13 cellular contexts compared by ENCODE assay signal in the genomic region with DNA sequence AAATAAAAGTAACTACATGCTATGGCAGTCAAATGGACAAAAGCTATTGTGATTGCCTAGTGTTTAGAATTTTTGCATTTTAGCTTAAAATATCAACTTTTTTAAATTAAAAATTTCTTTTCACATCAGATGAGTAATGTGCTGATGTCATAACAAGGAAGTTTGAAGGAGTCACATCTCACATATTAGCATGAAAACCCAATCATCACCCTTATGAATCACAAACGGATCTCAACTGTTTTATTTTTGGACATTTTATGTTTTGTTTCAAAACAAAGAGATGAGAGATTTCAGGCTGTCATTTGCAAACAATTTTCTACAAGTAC. TPM values are rescaled to one million over a fixed set of nuclear protein-coding genes. Genes with fewer than 3 reads are reported as not detected.
DNase-seq lines count a peak whose midpoint lies in the region; ATAC-seq and TF ChIP-seq lines count a peak whose summit lies in the region.
"Had no signal": no experiment of that assay in that cellular context is flagged by ENCODE, and none has a peak within 500 bp of the region (broad histone marks: within the 10 kb centered on the region; RNA-seq: fewer than 3 reads in every experiment).

No MANE protein-coding gene starts in this region.

- no peaks in the 10 kb centered on the region for H3K9me3 ChIP-seq in Panc1 (ENCODE audit: control insufficient read depth, insufficient read depth, low read depth, low read length)
- H3K9me3 ChIP-seq in fibroblast of lung (ENCODE audit: control insufficient read depth, insufficient read depth, low read depth, low read length), result no peaks in the 10 kb centered on the region
- H3K9me3 ChIP-seq: SJSA1 had no signal

- no peaks in the 10 kb centered on the region for H3K79me2 ChIP-seq in fibroblast of lung (ENCODE audit: control insufficient read depth, insufficient read depth, low read length)

- H3K4me3 ChIP-seq in Panc1 (ENCODE audit: low read depth in 2 of 2, low read length in 2 of 2) (peak overlapping the region in 1 of 2 experiments; percentile 24; a peak in 2 of 4 replicates), fibroblast of lung (replicated peaks in 1 of 4; ENCODE audit: control extremely low read depth in 1 of 4, insufficient read depth in 1 of 4, low read depth in 3 of 4, low read length in 4 of 4) (no peak overlapping the region)
- H3K4me3 ChIP-seq: SJSA1 had no signal

- no peak for TF ChIP-seq CTCF in Panc1 (IDR thresholded peaks at IDR 0.05)
- no peak for TF ChIP-seq CTCF in fibroblast of lung (conservative IDR thresholded peaks at IDR 0.05 in 1 of 2, IDR thresholded peaks at IDR 0.05 in 1 of 2; ENCODE audit: low read depth in 1 of 2, low read length in 2 of 2)

- no peaks in the 10 kb centered on the region for H3K27me3 ChIP-seq in Panc1 (ENCODE audit: control insufficient read depth, insufficient read depth, low read length)
- H3K27me3 ChIP-seq in fibroblast of lung (ENCODE audit: control insufficient read depth, insufficient read depth, low read length), result no peaks in the 10 kb centered on the region
- H3K27me3 ChIP-seq: SJSA1 had no signal

- no peak overlapping the region for H3K9ac ChIP-seq in fibroblast of lung (ENCODE audit: insufficient read depth, low read length)

- CTCF ChIA-PET in Panc1 (lab: Charles Lee), result no interaction called here

- intact Hi-C loops in Panc1 (cut with micrococcal nuclease; ENCODE audit: unreplicated experiment), result no loop called here

- BruUV-seq in Panc1 (replicated peaks; lab: Mats Ljungman, UMichigan), result no TSS peak

- no peaks in the 10 kb centered on the region for H4K20me1 ChIP-seq in fibroblast of lung (ENCODE audit: control insufficient read depth, extremely low read depth, insufficient read depth, low read length)

- peak; percentile 33 for ATAC-seq in GM19351 (IDR thresholded peaks at IDR 0.05; ENCODE audit: unreplicated experiment)
- ATAC-seq in Panc1, result peak; percentile 61; the same call in 1 of the 2 replicates
- no peak for ATAC-seq in GM21723 (IDR thresholded peaks at IDR 0.05; ENCODE audit: unreplicated experiment)
- no peak for ATAC-seq in HG02981 (IDR thresholded peaks at IDR 0.05; ENCODE audit: unreplicated experiment)
- ATAC-seq: CD8-positive, alpha-beta T cell had no signal

- peak overlapping the region; percentile 51 for H3K4me2 ChIP-seq in fibroblast of lung (ENCODE audit: extremely low read depth, insufficient read depth, low read length)

- H3K4me1 ChIP-seq in Panc1 (ENCODE audit: control insufficient read depth, insufficient read depth, low read length) (no peaks in the 10 kb centered on the region; the same call in 1 of the 2 replicates), fibroblast of lung (ENCODE audit: control insufficient read depth, extremely low read depth, insufficient read depth, low read length) (no peaks in the 10 kb centered on the region)

- no peaks in the 10 kb centered on the region for H3K36me3 ChIP-seq in Panc1 (ENCODE audit: control insufficient read depth, insufficient read depth, low read length)
- no peaks in the 10 kb centered on the region for H3K36me3 ChIP-seq in fibroblast of lung (ENCODE audit: control insufficient read depth, insufficient read depth, low read length)
- H3K36me3 ChIP-seq: SJSA1 had no signal

- H2AFZ ChIP-seq in fibroblast of lung (ENCODE audit: low read length), result no peak overlapping the region

- H3K27ac ChIP-seq in Panc1 (ENCODE audit: low read length), result peak overlapping the region; percentile 70
- H3K27ac ChIP-seq in fibroblast of lung (ENCODE audit: insufficient read depth, low read length), result no peak overlapping the region
- H3K27ac ChIP-seq: SJSA1 had no signal

- in situ Hi-C loops in Panc1 (cut with HindIII; ENCODE audit: low pct_unique_long_range_greater_than_20kb, low sequenced_read_pairs), result no loop called here

- POLR2A ChIA-PET in Panc1 (lab: Charles Lee), result no interaction called here

- DNase-seq in AG08396 (ENCODE audit: low spot score) (peak; percentile 19), Panc1 (ENCODE audit: low read depth, low spot score) (peak; percentile 57), fibroblast of lung (ENCODE audit: low read depth in 2 of 2) (peak; percentile 19 to 71), iPS-NIHi7 (ENCODE audit: extremely low spot score) (no peak), inferior parietal cortex (ENCODE audit: extremely low spot score) (no peak)
- DNase-seq: activated CD4-positive, alpha-beta T cell treated with anti-CD3 and anti-CD28 coated beads for 1 hour; activated naive CD8-positive, alpha-beta T cell treated with anti-CD3 and anti-CD28 coated beads, Interleukin-2, amount 10 ng/mL, durations not matched to agents 7 days and 5 days; CD8-positive, alpha-beta T cell; NCI-H2171 had no signal

RNA-seq across cellular contexts. Expression of gene TRERF1, which starts 53.6 kb away (rescaled TPM):
- total RNA-seq in Panc1 (2021; ENCODE audit: unreplicated experiment), result 30.6 TPM
- polyA plus RNA-seq in Panc1 (2012; ENCODE audit: insufficient read length), result 25.6 TPM
- 4.1 and 8.3 TPM in 2 replicates for total RNA-seq in fibroblast of lung
- polyA plus RNA-seq in fibroblast of lung, result 6.3 and 8.1 TPM in 2 replicates
- polyA plus RNA-seq in fibroblast of lung (2012), result 9.2 and 9.6 TPM in 2 replicates
- polyA minus RNA-seq in fibroblast of lung (ENCODE audit: low replicate concordance), result 19.2 and 33.8 TPM in 2 replicates

RNA-seq across cellular contexts. Expression of gene UBR2, which starts 58.5 kb away (rescaled TPM):
- total RNA-seq in Panc1 (2021; ENCODE audit: unreplicated experiment), result 19.1 TPM
- 8.3 TPM for polyA plus RNA-seq in Panc1 (2012; ENCODE audit: insufficient read length)
- 28.5 and 34.7 TPM in 2 replicates for total RNA-seq in fibroblast of lung
- polyA plus RNA-seq in fibroblast of lung, result 14.4 and 17.9 TPM in 2 replicates
- polyA plus RNA-seq in fibroblast of lung (2012), result 8.5 and 9.7 TPM in 2 replicates
- polyA minus RNA-seq in fibroblast of lung (ENCODE audit: low replicate concordance), result 4.0 TPM in 2 replicates

Comparison
In these comparisons a context has a peak if more than half of its experiments do, and no peak if none do; other contexts are left out.
1. DNase-seq: peak in AG08396 (single experiment), Panc1 (single experiment) and fibroblast of lung (2 of 2); none in iPS-NIHi7 (single experiment) and inferior parietal cortex (single experiment).
2. ATAC-seq: peak in GM19351 (single experiment) and Panc1 (single experiment); none in GM21723 (single experiment) and HG02981 (single experiment).